Comparison of ENCODE assay signal across 19 cellular contexts in genomic region chr18:78587096-78587495, GRCh38.
DNase-seq lines count a peak whose midpoint lies in the region; ATAC-seq, FAIRE-seq and TF ChIP-seq lines count a peak whose summit lies in the region.
"Had no signal": no experiment of that assay in that cellular context is flagged by ENCODE, and none has a peak within 500 bp of the region (broad histone marks: within the 10 kb centered on the region; RNA-seq: fewer than 3 reads in every experiment).

No MANE protein-coding gene starts in this region.

- H3K4me3 Mint-ChIP-seq in activated CD8-positive, alpha-beta T cell treated with anti-CD3 and anti-CD28 coated beads for 36 hours, result no peak overlapping the region
- H3K4me3 Mint-ChIP-seq in activated CD8-positive, alpha-beta T cell treated with anti-CD3 and anti-CD28 coated beads, Interleukin-2, amount 10 ng/mL, durations not matched to agents 7 days and 5 days, result no peak overlapping the region
- no peak overlapping the region for H3K4me3 Mint-ChIP-seq in astrocyte (ENCODE audit: unreplicated experiment)
- H3K4me3 Mint-ChIP-seq: CD14-positive monocyte, HFFc6 had no signal

- no peak overlapping the region for H3K4me2 ChIP-seq in astrocyte (ENCODE audit: low read length)
- H3K4me2 ChIP-seq: KMS-11 had no signal

- H3K27me3 Mint-ChIP-seq in activated CD8-positive, alpha-beta T cell treated with anti-CD3 and anti-CD28 coated beads for 36 hours, result no peaks in the 10 kb centered on the region
- H3K27me3 Mint-ChIP-seq in activated CD8-positive, alpha-beta T cell treated with anti-CD3 and anti-CD28 coated beads, Interleukin-2, amount 10 ng/mL, durations not matched to agents 7 days and 5 days (ENCODE audit: low read depth), result no peaks in the 10 kb centered on the region
- no peaks in the 10 kb centered on the region for H3K27me3 Mint-ChIP-seq in astrocyte (ENCODE audit: low read depth, unreplicated experiment)

- peaks cover 8% of the 10 kb centered on the region for H3K4me1 ChIP-seq in astrocyte (ENCODE audit: insufficient read depth, low read length)
- H3K4me1 ChIP-seq in testis, result no peaks in the 10 kb centered on the region

- CTCF ChIA-PET in activated CD8-positive, alpha-beta T cell treated with anti-CD3 and anti-CD28 coated beads for 36 hours (lab: Charles Lee), result no interaction called here
- CTCF ChIA-PET in activated CD8-positive, alpha-beta T cell treated with anti-CD3 and anti-CD28 coated beads, Interleukin-2, amount 10 ng/mL, durations not matched to agents 7 days and 5 days (lab: Charles Lee), result no interaction called here
- CTCF ChIA-PET in HEK293T (lab: Yijun Ruan, JAX), result no interaction called here

- H3K27ac ChIP-seq in astrocyte (ENCODE audit: low read depth, low read length), result peak overlapping the region; percentile 26
- no peak overlapping the region for H3K27ac ChIP-seq in testis
- H3K27ac ChIP-seq: KMS-11 had no signal

- WGBS in testis, 2 donors, result 69 to 79% methylated on average over 11 of the region's 11 CpGs

- H3K9me3 Mint-ChIP-seq in activated CD8-positive, alpha-beta T cell treated with anti-CD3 and anti-CD28 coated beads for 36 hours, result peaks cover 2% of the 10 kb centered on the region
- H3K9me3 Mint-ChIP-seq in activated CD8-positive, alpha-beta T cell treated with anti-CD3 and anti-CD28 coated beads, Interleukin-2, amount 10 ng/mL, durations not matched to agents 7 days and 5 days (ENCODE audit: insufficient read depth), result peaks cover 3% of the 10 kb centered on the region
- H3K9me3 Mint-ChIP-seq in astrocyte (ENCODE audit: unreplicated experiment), result peaks cover 8% of the 10 kb centered on the region

- H4K20me1 ChIP-seq in astrocyte (ENCODE audit: insufficient read depth, low read length), result no peaks in the 10 kb centered on the region

- no peak overlapping the region for H3K4me3 ChIP-seq in Jurkat, Clone E6-1 (ENCODE audit: low read length)
- no peak overlapping the region for H3K4me3 ChIP-seq in astrocyte (ENCODE audit: insufficient read depth, low read depth, low read length)
- no peak overlapping the region for H3K4me3 ChIP-seq in testis

- H3K27ac Mint-ChIP-seq in activated CD8-positive, alpha-beta T cell treated with anti-CD3 and anti-CD28 coated beads for 36 hours, result no peak overlapping the region
- H3K27ac Mint-ChIP-seq in activated CD8-positive, alpha-beta T cell treated with anti-CD3 and anti-CD28 coated beads, Interleukin-2, amount 10 ng/mL, durations not matched to agents 7 days and 5 days, result no peak overlapping the region
- H3K27ac Mint-ChIP-seq in astrocyte (ENCODE audit: unreplicated experiment), result no peak overlapping the region
- H3K27ac Mint-ChIP-seq: CD14-positive monocyte, HFFc6 had no signal

- no peak overlapping the region for H2AFZ ChIP-seq in astrocyte (ENCODE audit: low read depth, low read length)

- POLR2A ChIA-PET in activated CD8-positive, alpha-beta T cell treated with anti-CD3 and anti-CD28 coated beads for 36 hours (lab: Charles Lee), result no interaction called here
- POLR2A ChIA-PET in activated CD8-positive, alpha-beta T cell treated with anti-CD3 and anti-CD28 coated beads, Interleukin-2, amount 10 ng/mL, durations not matched to agents 7 days and 5 days (lab: Charles Lee), result no interaction called here
- POLR2A ChIA-PET in HEK293T (lab: Yijun Ruan, JAX), result no interaction called here

- intact Hi-C loops in activated CD8-positive, alpha-beta T cell treated with anti-CD3 and anti-CD28 coated beads for 36 hours (cut with micrococcal nuclease), result no loop called here
- intact Hi-C loops in testis (cut with DNase I; ENCODE audit: low total_unique reads), result no loop called here

- H3K9me3 ChIP-seq in astrocyte (ENCODE audit: insufficient read depth, low read depth, low read length) (peaks cover 3% of the 10 kb centered on the region), testis (no peaks in the 10 kb centered on the region)

- TF ChIP-seq CTCF in activated CD8-positive, alpha-beta T cell treated with anti-CD3 and anti-CD28 coated beads for 36 hours (IDR thresholded peaks at IDR 0.05), result no peak
- no peak for TF ChIP-seq CTCF in astrocyte (IDR thresholded peaks at IDR 0.05; ENCODE audit: insufficient read depth, low read depth, low read length)
- no peak for TF ChIP-seq CTCF in testis (IDR thresholded peaks at IDR 0.05)

- no peaks in the 10 kb centered on the region for H3K36me3 Mint-ChIP-seq in activated CD8-positive, alpha-beta T cell treated with anti-CD3 and anti-CD28 coated beads for 36 hours (ENCODE audit: low read depth)
- H3K36me3 Mint-ChIP-seq in activated CD8-positive, alpha-beta T cell treated with anti-CD3 and anti-CD28 coated beads, Interleukin-2, amount 10 ng/mL, durations not matched to agents 7 days and 5 days (ENCODE audit: low read depth), result no peaks in the 10 kb centered on the region
- H3K36me3 Mint-ChIP-seq in astrocyte (ENCODE audit: low read depth, unreplicated experiment), result no peaks in the 10 kb centered on the region
- H3K36me3 Mint-ChIP-seq: CD14-positive monocyte had no signal

- TF ChIP-seq POLR2A in testis (IDR thresholded peaks at IDR 0.05), result no peak

- FAIRE-seq in astrocyte (lab: Jason Lieb, UNC), result no peak
- FAIRE-seq: HTR-8/SVneo had no signal

- peak overlapping the region; percentile 37 for H3K9ac ChIP-seq in astrocyte (ENCODE audit: low read length)
- H3K9ac ChIP-seq: KMS-11 had no signal

- no peaks in the 10 kb centered on the region for H3K4me1 Mint-ChIP-seq in activated CD8-positive, alpha-beta T cell treated with anti-CD3 and anti-CD28 coated beads for 36 hours (ENCODE audit: low read depth)
- H3K4me1 Mint-ChIP-seq in activated CD8-positive, alpha-beta T cell treated with anti-CD3 and anti-CD28 coated beads, Interleukin-2, amount 10 ng/mL, durations not matched to agents 7 days and 5 days (ENCODE audit: low read depth), result no peaks in the 10 kb centered on the region
- H3K4me1 Mint-ChIP-seq in astrocyte (ENCODE audit: low read depth, unreplicated experiment), result no peaks in the 10 kb centered on the region
- H3K4me1 Mint-ChIP-seq: CD14-positive monocyte had no signal

- H3K27me3 ChIP-seq in astrocyte (ENCODE audit: insufficient read depth, low read length) (no peaks in the 10 kb centered on the region), testis (no peaks in the 10 kb centered on the region)

- ATAC-seq in activated CD8-positive, alpha-beta T cell treated with anti-CD3 and anti-CD28 coated beads for 36 hours, result no peak
- ATAC-seq in activated CD8-positive, alpha-beta T cell treated with anti-CD3 and anti-CD28 coated beads, Interleukin-2, amount 10 ng/mL, durations not matched to agents 7 days and 5 days, result no peak
- ATAC-seq in GM19324 (IDR thresholded peaks at IDR 0.05; ENCODE audit: low FRiP score, unreplicated experiment), result no peak

- no peaks in the 10 kb centered on the region for H3K79me2 ChIP-seq in astrocyte (ENCODE audit: insufficient read depth, low read length)

- DNase-seq in activated CD8-positive, alpha-beta T cell treated with anti-CD3 and anti-CD28 coated beads for 36 hours, result peak; percentile 5
- DNase-seq in activated CD8-positive, alpha-beta T cell treated with anti-CD3 and anti-CD28 coated beads, Interleukin-2, amount 10 ng/mL, durations not matched to agents 7 days and 5 days, result no peak
- peak; percentile 77 for DNase-seq in Jurkat, Clone E6-1 (ENCODE audit: low read depth, low spot score)
- DNase-seq in astrocyte (ENCODE audit: low read depth), result peak; percentile 23
- DNase-seq in non-pigmented ciliary epithelial cell (ENCODE audit: low read depth), result peak; percentile 15
- DNase-seq in HEK293T (ENCODE audit: extremely low spot score), result no peak
- no peak for DNase-seq in testis
- DNase-seq: 8988T, H7, HFFc6, NCI-H1694, NCI-H2081 treated with DMSO at 0.1 percent for 48 hours, NCI-H2171 treated with DMSO at 0.1 percent for 48 hours, NCI-H524 treated with DMSO at 0.1 percent for 48 hours, SHP77 had no signal

- H3K36me3 ChIP-seq in astrocyte (ENCODE audit: insufficient read depth, low read length) (no peaks in the 10 kb centered on the region), testis (ENCODE audit: low read depth, missing control alignments) (no peaks in the 10 kb centered on the region)

TF ChIP-seq in HEK293T, 16 proteins besides CTCF, POLR2A, EP300 and RAD21:
- TF ChIP-seq PKNOX1 (IDR thresholded peaks at IDR 0.05) (no peak), SUZ12 (IDR thresholded peaks at IDR 0.05) (no peak), CTBP1 (IDR thresholded peaks at IDR 0.05; ENCODE audit: borderline replicate concordance) (no peak), ELF4 (IDR thresholded peaks at IDR 0.05) (no peak), LEF1 (IDR thresholded peaks at IDR 0.05; ENCODE audit: borderline replicate concordance) (no peak), NFRKB (IDR thresholded peaks at IDR 0.05) (no peak)

Comparison
In these comparisons a context has a peak if more than half of its experiments do, and no peak if none do; other contexts are left out.
1. DNase-seq: peak in activated CD8-positive, alpha-beta T cell treated with anti-CD3 and anti-CD28 coated beads for 36 hours (single experiment), Jurkat, Clone E6-1 (single experiment), astrocyte (single experiment) and non-pigmented ciliary epithelial cell (single experiment); none in activated CD8-positive, alpha-beta T cell treated with anti-CD3 and anti-CD28 coated beads, Interleukin-2, amount 10 ng/mL, durations not matched to agents 7 days and 5 days (single experiment), HEK293T (single experiment) and testis (single experiment).